ENCODE assay signal across 8 cellular contexts in the genomic region with DNA sequence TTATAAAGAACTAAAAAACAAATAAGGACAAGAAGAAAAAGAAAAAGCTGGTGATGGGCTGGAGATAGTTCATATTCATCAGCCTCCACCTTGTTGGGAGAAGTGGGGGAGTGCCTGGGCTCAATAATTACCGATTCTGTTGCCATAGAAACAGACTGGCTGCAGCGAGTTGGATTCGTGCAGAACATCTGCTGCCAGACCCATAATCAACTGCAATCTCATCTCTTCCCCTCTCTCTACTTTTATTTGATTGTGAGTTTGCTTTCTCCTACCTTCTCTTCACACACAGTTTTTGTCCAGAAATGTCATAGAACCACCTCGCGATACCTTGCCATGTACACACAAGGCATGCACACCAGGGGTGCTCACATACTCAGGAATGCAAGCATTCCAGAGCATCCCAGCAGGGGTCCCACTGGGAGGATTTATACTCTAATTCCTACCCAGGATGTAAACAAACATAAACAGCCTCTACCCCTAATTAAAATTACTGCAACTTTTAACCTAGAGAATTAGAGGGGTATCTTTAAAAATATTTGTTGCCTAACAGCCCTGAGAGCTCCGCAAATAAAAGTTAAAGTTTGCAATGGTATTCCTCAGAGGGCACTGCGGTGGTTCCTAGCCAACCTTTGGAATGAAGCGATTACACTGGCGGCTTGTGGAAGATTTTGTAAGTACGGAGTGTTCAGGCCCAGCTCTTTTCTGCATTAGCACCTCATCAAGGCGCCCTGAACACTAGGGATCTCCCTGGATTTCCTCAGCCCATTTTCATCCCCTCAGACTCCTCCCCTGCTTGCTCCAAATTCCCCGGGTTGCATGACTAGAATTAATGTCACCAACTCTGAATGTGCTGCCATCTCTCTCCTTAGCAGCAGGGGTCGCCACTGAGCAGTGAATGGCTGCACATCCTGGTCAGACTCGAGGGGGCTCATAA.
DNase-seq lines count a peak whose midpoint lies in the region; ATAC-seq and TF ChIP-seq lines count a peak whose summit lies in the region.

No MANE protein-coding gene starts in this region.

- TF ChIP-seq POLR2A in testis (IDR thresholded peaks at IDR 0.05): no peak

- H3K9me3 ChIP-seq in OCI-LY3 (ENCODE audit: insufficient read depth, low read length) (no peaks in the 10 kb centered on the region), neural progenitor cell (ENCODE audit: low read depth) (no peaks in the 10 kb centered on the region), testis (no peaks in the 10 kb centered on the region)

- H3K9ac ChIP-seq in OCI-LY3 (ENCODE audit: low read length): no peak overlapping the region
- H3K9ac ChIP-seq in neural progenitor cell: no peak overlapping the region

- no peaks in the 10 kb centered on the region for H3K36me3 Mint-ChIP-seq in neural progenitor cell

- no peak overlapping the region for H3K4me3 ChIP-seq in OCI-LY3 (ENCODE audit: low read length)
- no peak overlapping the region for H3K4me3 ChIP-seq in neural progenitor cell
- H3K4me3 ChIP-seq in testis: no peak overlapping the region

- no peaks in the 10 kb centered on the region for H3F3A ChIP-seq in neural progenitor cell (ENCODE audit: low read depth)

- peak; percentile 87 for DNase-seq in Daoy (ENCODE audit: low read depth)
- DNase-seq in activated T-helper 1 cell treated with Interleukin-2 at 50 U/mL for 16 hours (ENCODE audit: low read depth): peak; percentile 17
- peak; percentile 53 for DNase-seq in fibroblast of peridontal ligament (ENCODE audit: extremely low read depth)
- DNase-seq in neural progenitor cell (ENCODE audit: low spot score): peak; percentile 91
- DNase-seq in testis: peak; percentile 79

- ATAC-seq in HG03442 (IDR thresholded peaks at IDR 0.05; ENCODE audit: unreplicated experiment): peak; percentile 57
- ATAC-seq in GM18861 (IDR thresholded peaks at IDR 0.05; ENCODE audit: unreplicated experiment): no peak

- H3K27me3 Mint-ChIP-seq in neural progenitor cell (ENCODE audit: insufficient read depth, low read depth): peaks cover 2% of the 10 kb centered on the region

- no peaks in the 10 kb centered on the region for H3K4me1 ChIP-seq in OCI-LY3 (ENCODE audit: low read length)
- peaks cover 10% of the 10 kb centered on the region for H3K4me1 ChIP-seq in neural progenitor cell
- H3K4me1 ChIP-seq in testis: no peaks in the 10 kb centered on the region

- no peaks in the 10 kb centered on the region for H3K27me3 ChIP-seq in OCI-LY3 (ENCODE audit: low read depth, low read length)
- H3K27me3 ChIP-seq in neural progenitor cell: no peaks in the 10 kb centered on the region
- no peaks in the 10 kb centered on the region for H3K27me3 ChIP-seq in testis

- H3K79me2 ChIP-seq in OCI-LY3 (ENCODE audit: low read length) (peaks cover 46% of the 10 kb centered on the region), neural progenitor cell (ENCODE audit: low read depth) (no peaks in the 10 kb centered on the region)

- TF ChIP-seq CTCF in OCI-LY3 (IDR thresholded peaks at IDR 0.05; ENCODE audit: low read depth, low read length): peak; percentile 85
- peak; percentile 87 for TF ChIP-seq CTCF in neural progenitor cell (IDR thresholded peaks at IDR 0.05)
- peak; percentile 72 to 82 (median 81) for TF ChIP-seq CTCF in testis (IDR thresholded peaks at IDR 0.05)

- peak overlapping the region; percentile 44 for H3K4me3 Mint-ChIP-seq in neural progenitor cell

- H3K27ac Mint-ChIP-seq in neural progenitor cell: peak overlapping the region; percentile 68

- H3K4me2 ChIP-seq in OCI-LY3 (ENCODE audit: low read length) (no peak overlapping the region), neural progenitor cell (peak overlapping the region; percentile 57)

- H4K20me1 ChIP-seq in OCI-LY3 (ENCODE audit: insufficient read depth, low read length) (peaks cover 95% of the 10 kb centered on the region), neural progenitor cell (ENCODE audit: low read depth) (no peaks in the 10 kb centered on the region)

- no peaks in the 10 kb centered on the region for H3K9me3 Mint-ChIP-seq in neural progenitor cell

- H3K27ac ChIP-seq in OCI-LY3 (ENCODE audit: low read length) (no peak overlapping the region), neural progenitor cell (no peak overlapping the region), testis (no peak overlapping the region)

- 47 to 51% methylated on average over 14 of the region's 14 CpGs for WGBS in testis, 2 donors

- intact Hi-C loops in testis (cut with DNase I; ENCODE audit: low total_unique reads): no loop called here

- H3K36me3 ChIP-seq in OCI-LY3 (replicated peaks; ENCODE audit: low read depth, low read length) (peaks cover 3% of the 10 kb centered on the region), neural progenitor cell (no peaks in the 10 kb centered on the region), testis (ENCODE audit: low read depth, missing control alignments) (no peaks in the 10 kb centered on the region)

- peaks cover 31% of the 10 kb centered on the region for H3K4me1 Mint-ChIP-seq in neural progenitor cell

- H2AFZ ChIP-seq in OCI-LY3 (ENCODE audit: low read depth, low read length): no peak overlapping the region
- no peak overlapping the region for H2AFZ ChIP-seq in neural progenitor cell (replicated peaks)

Comparison
In these comparisons a context has a peak if more than half of its experiments do, and no peak if none do; other contexts are left out.
1. DNase-seq: peak in every context shown above with its lines; median percentile 91 in neural progenitor cell; 87 in Daoy; 79 in testis; 53 in fibroblast of peridontal ligament; 17 in activated T-helper 1 cell treated with Interleukin-2 at 50 U/mL for 16 hours.